ENCODE assay signal across 1 cellular context in the genomic region with DNA sequence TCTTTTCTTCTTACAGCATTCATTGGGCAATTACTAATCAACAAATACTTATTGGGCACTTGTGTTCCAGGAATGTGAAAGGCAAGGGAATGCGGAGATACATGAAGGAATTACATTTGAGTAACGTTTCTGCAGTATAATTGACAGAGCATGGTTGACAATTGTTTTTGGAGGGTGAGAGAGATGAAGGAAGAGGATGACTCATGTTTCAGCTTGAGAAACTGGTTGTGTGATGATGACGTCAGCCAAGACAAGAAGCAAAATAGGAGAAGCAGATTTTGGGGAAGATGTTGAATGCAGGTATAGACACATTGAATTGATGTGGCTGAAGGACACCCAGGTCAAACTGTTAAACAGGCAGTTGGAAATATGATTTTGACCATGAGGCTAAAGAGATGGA.
TF ChIP-seq lines count a peak whose summit lies in the region.

No MANE protein-coding gene starts in this region.

TF ChIP-seq in endothelial cell of umbilical vein, 7 proteins besides CTCF, POLR2A, EP300 and RAD21:
- TF ChIP-seq, protein P1, sequence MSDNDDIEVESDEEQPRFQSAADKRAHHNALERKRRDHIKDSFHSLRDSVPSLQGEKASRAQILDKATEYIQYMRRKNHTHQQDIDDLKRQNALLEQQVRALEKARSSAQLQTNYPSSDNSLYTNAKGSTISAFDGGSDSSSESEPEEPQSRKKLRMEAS (IDR thresholded peaks at IDR 0.05; ENCODE audit: insufficient read depth, insufficient read length), result no peak
- TF ChIP-seq POLR2AphosphoS5 (IDR thresholded peaks at IDR 0.05; ENCODE audit: insufficient read depth, low read depth, low read length), result no peak
- TF ChIP-seq EZH2 (IDR thresholded peaks at IDR 0.05; ENCODE audit: borderline replicate concordance, low read depth, low read length, severe bottlenecking), result no peak
- TF ChIP-seq JUN (IDR thresholded peaks at IDR 0.05; ENCODE audit: borderline replicate concordance, insufficient read depth, insufficient read length, low read depth), result peak; percentile 71
- TF ChIP-seq GATA2 (IDR thresholded peaks at IDR 0.05; ENCODE audit: insufficient read depth, insufficient read length, low read depth, low read length), result no peak
- TF ChIP-seq MYC (IDR thresholded peaks at IDR 0.05; ENCODE audit: low read depth, low read length), result no peak
- TF ChIP-seq FOS (IDR thresholded peaks at IDR 0.05; ENCODE audit: borderline replicate concordance, insufficient read depth, low read length), result peak; percentile 6
TF ChIP-seq in endothelial cell of umbilical vein: peak in this region for 2.
